Comparison of ENCODE assay signal across 9 cellular contexts in genomic region chr12:22333186-22333745, GRCh38. TPM values are rescaled to one million over a fixed set of nuclear protein-coding genes. Genes with fewer than 3 reads are reported as not detected.
DNase-seq lines count a peak whose midpoint lies in the region; ATAC-seq and TF ChIP-seq lines count a peak whose summit lies in the region.
"Had no signal": no experiment of that assay in that cellular context is flagged by ENCODE, and none has a peak within 500 bp of the region (broad histone marks: within the 10 kb centered on the region; RNA-seq: fewer than 3 reads in every experiment).

No MANE protein-coding gene starts in this region.

- no peaks in the 10 kb centered on the region for H3K9me3 Mint-ChIP-seq in activated CD4-positive, alpha-beta memory T cell treated with anti-CD3 and anti-CD28 coated beads, Interleukin-2, amount 10 ng/mL, durations not matched to agents 7 days and 5 days

- intact Hi-C loops in gastrocnemius medialis (cut with DNase I; ENCODE audit: low total_unique reads) = no loop called here
- intact Hi-C loops in body of pancreas (cut with DNase I) = no loop called here

- WGBS in gastroesophageal sphincter (ENCODE audit: low coverage in 1 of 2), 2 donors = 2 to 19% methylated on average over 10 to 12 of the region's 12 CpGs
- 27 to 34% methylated on average over 12 of the region's 12 CpGs for WGBS in body of pancreas, 2 donors

- in situ Hi-C loops in G401 (cut with HindIII; ENCODE audit: low sequenced_read_pairs) = no loop called here
- in situ Hi-C loops in gastrocnemius medialis (cut with MboI; ENCODE audit: low sequenced_read_pairs in 4 of 4) = loop anchor here (10.0 to 25.0 kb wide), 3 partner anchors 221 to 238 kb away; no protein-coding TSS in a partner anchor

- no peaks in the 10 kb centered on the region for H3K9me3 ChIP-seq in gastroesophageal sphincter
- no peaks in the 10 kb centered on the region for H3K9me3 ChIP-seq in gastrocnemius medialis
- H3K9me3 ChIP-seq in body of pancreas = no peaks in the 10 kb centered on the region

- peak overlapping the region; percentile 7 to 84 (median 82) for H3K27ac ChIP-seq in gastroesophageal sphincter
- H3K27ac ChIP-seq in gastrocnemius medialis = no peak overlapping the region
- no peak overlapping the region for H3K27ac ChIP-seq in body of pancreas

- H3K27me3 Mint-ChIP-seq in activated CD4-positive, alpha-beta memory T cell treated with anti-CD3 and anti-CD28 coated beads, Interleukin-2, amount 10 ng/mL, durations not matched to agents 7 days and 5 days = peaks cover 24% of the 10 kb centered on the region

- no peaks in the 10 kb centered on the region for H3K36me3 Mint-ChIP-seq in activated CD4-positive, alpha-beta memory T cell treated with anti-CD3 and anti-CD28 coated beads, Interleukin-2, amount 10 ng/mL, durations not matched to agents 7 days and 5 days (ENCODE audit: low read depth)

- ATAC-seq in gastroesophageal sphincter (no peak), gastrocnemius medialis (peak in 1 of 2 donors; percentile 8), body of pancreas (no peak)

- no peak for TF ChIP-seq EP300 in gastroesophageal sphincter (IDR thresholded peaks at IDR 0.05)

- H3K36me3 ChIP-seq in gastroesophageal sphincter (no peaks in the 10 kb centered on the region), gastrocnemius medialis (no peaks in the 10 kb centered on the region), body of pancreas (replicated peaks in 1 of 2; ENCODE audit: insufficient read depth in 1 of 2, low read depth in 2 of 2) (no peaks in the 10 kb centered on the region)

- no peak for TF ChIP-seq POLR2A in gastroesophageal sphincter (IDR thresholded peaks at IDR 0.05)
- TF ChIP-seq POLR2A in gastrocnemius medialis (IDR thresholded peaks at IDR 0.05) = no peak
- TF ChIP-seq POLR2A in body of pancreas (IDR thresholded peaks at IDR 0.05) = no peak

- no peaks in the 10 kb centered on the region for H3K27me3 ChIP-seq in gastroesophageal sphincter
- peaks cover 16 to 33% (median 32%) of the 10 kb centered on the region in 3 donors for H3K27me3 ChIP-seq in gastrocnemius medialis
- H3K27me3 ChIP-seq in body of pancreas = peaks cover 3 to 15% of the 10 kb centered on the region in 2 donors

- POLR2A ChIA-PET in activated CD4-positive, alpha-beta memory T cell treated with anti-CD3 and anti-CD28 coated beads, Interleukin-2, amount 10 ng/mL, durations not matched to agents 7 days and 5 days (lab: Charles Lee) = interaction anchor here (1.0 kb wide), 1 partner anchor 76 kb away, joined by 3 read pairs; no protein-coding TSS in a partner anchor

- CTCF ChIA-PET in activated CD4-positive, alpha-beta memory T cell treated with anti-CD3 and anti-CD28 coated beads, Interleukin-2, amount 10 ng/mL, durations not matched to agents 7 days and 5 days (lab: Charles Lee) = interaction anchor here (0.7 to 1.0 kb wide), 2 partner anchors 12 to 250 kb away, joined by 3 to 4 read pairs; no protein-coding TSS in a partner anchor

- peaks cover 32% of the 10 kb centered on the region for H3K4me1 Mint-ChIP-seq in activated CD4-positive, alpha-beta memory T cell treated with anti-CD3 and anti-CD28 coated beads, Interleukin-2, amount 10 ng/mL, durations not matched to agents 7 days and 5 days

- H3K4me3 ChIP-seq in gastroesophageal sphincter (peak overlapping the region; percentile 54 to 81), gastrocnemius medialis (peak overlapping the region in 3 of 4 donors; percentile 61 to 66 (median 65)), body of pancreas (no peak overlapping the region)

- H3K4me1 ChIP-seq in gastroesophageal sphincter (peaks cover 0 to 65% (median 4%) of the 10 kb centered on the region in 3 donors), gastrocnemius medialis (peaks cover 0 to 10% of the 10 kb centered on the region in 2 donors), body of pancreas (peaks cover 19% of the 10 kb centered on the region)

- DNase-seq in G401 (ENCODE audit: low spot score) (peak; percentile 64), gastrocnemius medialis (no peak), HuH-7.5 (ENCODE audit: low spot score) (no peak), body of pancreas (no peak), NCI-H748 treated with DMSO at 0.1 percent for 48 hours (lab: John Stamatoyannopoulos, UW) (no peak), putamen (ENCODE audit: low spot score) (no peak)
- no peak for DNase-seq in activated CD4-positive, alpha-beta memory T cell treated with anti-CD3 and anti-CD28 coated beads, Interleukin-2, amount 10 ng/mL, durations not matched to agents 7 days and 5 days
- DNase-seq: KBM-7 had no signal

- H3K27ac Mint-ChIP-seq in activated CD4-positive, alpha-beta memory T cell treated with anti-CD3 and anti-CD28 coated beads, Interleukin-2, amount 10 ng/mL, durations not matched to agents 7 days and 5 days = peak overlapping the region; percentile 43

- peak overlapping the region; percentile 91 for H3K4me3 Mint-ChIP-seq in activated CD4-positive, alpha-beta memory T cell treated with anti-CD3 and anti-CD28 coated beads, Interleukin-2, amount 10 ng/mL, durations not matched to agents 7 days and 5 days

- TF ChIP-seq CTCF in gastroesophageal sphincter (IDR thresholded peaks at IDR 0.05) = no peak
- no peak for TF ChIP-seq CTCF in gastrocnemius medialis (IDR thresholded peaks at IDR 0.05 in 4 of 5, conservative IDR thresholded peaks at IDR 0.05 in 1 of 5)
- no peak for TF ChIP-seq CTCF in body of pancreas (IDR thresholded peaks at IDR 0.05)

RNA-seq across cellular contexts. Expression of gene ST8SIA1, which starts 1.2 kb away (rescaled TPM):
- total RNA-seq in G401 (2014; rRNA removed; shearing (Covaris generic)) = not detected in 2 replicates
- 1 to 10 TPM; 2.6 to 3.1 TPM for total RNA-seq in activated CD4-positive, alpha-beta memory T cell treated with anti-CD3 and anti-CD28 coated beads, Interleukin-2, amount 10 ng/mL, durations not matched to agents 7 days and 5 days
- 10 to 100 TPM in 3 of 4 donors, 1 to 10 TPM in 1; 9.4 to 19.9 (median 14.3) TPM for total RNA-seq in gastroesophageal sphincter
- total RNA-seq in gastrocnemius medialis = 1 to 10 TPM in 1 of 4 donors, under 1 TPM in 3; 0.17 to 2.5 (median 0.67) TPM
- total RNA-seq in body of pancreas = under 1 TPM in 1 of 2 donors, not detected in 1; under 0.01 TPM

Comparison
In these comparisons a context has a peak if more than half of its experiments do, and no peak if none do; other contexts are left out.
1. H3K27ac ChIP-seq: peak in gastroesophageal sphincter (4 of 4); none in gastrocnemius medialis (0 of 4) and body of pancreas (0 of 4).
2. H3K4me3 ChIP-seq: peak in gastroesophageal sphincter (2 of 2) and gastrocnemius medialis (3 of 4); none in body of pancreas (0 of 2).